11 cellular contexts compared by ENCODE assay signal in the genomic region with DNA sequence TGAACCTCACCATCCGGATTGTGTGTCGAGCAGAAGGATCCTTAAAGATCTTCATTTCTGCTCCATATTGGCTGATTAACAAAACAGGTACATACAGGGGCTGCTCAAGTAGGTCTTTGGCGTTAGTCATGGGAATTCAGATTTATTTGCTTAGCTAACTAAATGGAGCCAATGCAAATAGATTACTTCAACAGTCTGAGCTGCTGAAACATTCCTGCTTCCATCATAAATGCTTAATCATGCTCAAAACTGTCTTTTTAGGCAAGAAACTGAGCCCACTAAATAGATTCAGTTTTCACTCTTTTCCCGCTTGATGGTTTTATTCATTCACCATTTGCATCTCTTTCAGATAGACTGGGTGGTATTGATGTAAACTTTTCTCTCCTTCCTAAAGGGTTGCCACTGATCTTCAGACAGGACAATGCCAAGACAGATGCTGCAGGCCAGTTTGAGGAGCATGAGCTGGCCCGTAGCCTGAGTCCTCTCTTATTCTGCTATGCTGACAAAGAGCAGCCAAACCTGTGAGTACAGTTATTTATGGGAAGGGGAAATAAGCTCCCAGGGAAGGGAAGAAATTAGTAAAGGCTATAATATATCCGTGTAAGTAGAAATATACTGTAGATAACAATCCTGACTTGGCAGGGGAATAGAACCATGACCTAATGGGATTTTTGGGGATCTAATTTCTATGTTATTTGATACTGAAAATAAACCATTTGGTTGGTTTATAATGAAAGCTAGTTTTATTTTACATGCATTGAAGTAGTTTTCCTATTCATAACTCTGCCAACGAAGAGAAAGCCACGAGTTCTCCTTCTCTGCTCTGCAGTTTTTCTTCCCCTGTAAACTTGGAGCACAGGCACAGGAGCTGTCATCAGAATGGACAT.
DNase-seq lines count a peak whose midpoint lies in the region; ATAC-seq and TF ChIP-seq lines count a peak whose summit lies in the region.
"Had no signal": no experiment of that assay in that cellular context is flagged by ENCODE, and none has a peak within 500 bp of the region (broad histone marks: within the 10 kb centered on the region; RNA-seq: fewer than 3 reads in every experiment).

No MANE protein-coding gene starts in this region.

- intact Hi-C loops in left ventricle myocardium superior (cut with micrococcal nuclease) = no loop called here
- intact Hi-C loops in gastrocnemius medialis (cut with DNase I; ENCODE audit: low total_unique reads) = loop anchor here (5.0 kb wide), 1 partner anchor 34 kb away; no protein-coding TSS in a partner anchor

- H3K9me3 ChIP-seq in HEK293 (ENCODE audit: control insufficient read depth, insufficient read depth, low read depth, low read length) = no peaks in the 10 kb centered on the region
- no peaks in the 10 kb centered on the region for H3K9me3 ChIP-seq in gastrocnemius medialis

- in situ Hi-C loops in gastrocnemius medialis (cut with MboI; ENCODE audit: low sequenced_read_pairs in 4 of 4) = no loop called here

- CTCF ChIA-PET in HEK293 (lab: Yijun Ruan, JAX) = interaction anchor here (0.7 to 0.9 kb wide), 2 partner anchors 14 to 264 kb away, joined by 3 read pairs; no protein-coding TSS in a partner anchor

- DNase-seq in left ventricle myocardium superior = no peak
- DNase-seq in gastrocnemius medialis = peak; percentile 21 to 41
- no peak for DNase-seq in NCI-H128 (lab: John Stamatoyannopoulos, UW; ENCODE audit: unreplicated experiment)
- DNase-seq in H4 (ENCODE audit: low spot score) = no peak
- DNase-seq in kidney tubule cell (ENCODE audit: low spot score) = no peak
- no peak for DNase-seq in putamen (ENCODE audit: low spot score)
- DNase-seq: activated CD4-positive, alpha-beta T cell treated with anti-CD3 and anti-CD28 coated beads for 1 hour; activated T-cell treated with anti-CD3 and anti-CD28 coated beads, Interleukin-2, amount 50 U/mL, for 48 hours; foreskin keratinocyte had no signal

- H3K27me3 ChIP-seq in gastrocnemius medialis = no peaks in the 10 kb centered on the region
- H3K27me3 ChIP-seq: foreskin keratinocyte had no signal

- no peak for TF ChIP-seq CTCF in HEK293 (tag by site-specific recombination; IDR thresholded peaks at IDR 0.05)
- no peak for TF ChIP-seq CTCF in VCaP (conservative IDR thresholded peaks at IDR 0.05)
- TF ChIP-seq CTCF in gastrocnemius medialis (IDR thresholded peaks at IDR 0.05 in 4 of 5, conservative IDR thresholded peaks at IDR 0.05 in 1 of 5) = no peak

- no peak overlapping the region for H3K4me3 ChIP-seq in HEK293 (ENCODE audit: low read depth, low read length)
- H3K4me3 ChIP-seq in gastrocnemius medialis = no peak overlapping the region

- no peaks in the 10 kb centered on the region for H3K4me1 ChIP-seq in HEK293 (ENCODE audit: control insufficient read depth, insufficient read depth, low read length)
- H3K4me1 ChIP-seq in gastrocnemius medialis = peaks cover 10 to 15% of the 10 kb centered on the region in 2 donors
- H3K4me1 ChIP-seq: foreskin keratinocyte had no signal

- H3K36me3 ChIP-seq in HEK293 (ENCODE audit: control insufficient read depth in 2 of 2, insufficient read depth in 1 of 2, low read length in 2 of 2) (peaks cover 14 to 67% of the 10 kb centered on the region in 2 experiments; a peak in 2 of 3 replicates), gastrocnemius medialis (peaks cover 2 to 60% of the 10 kb centered on the region in 2 donors)

- ATAC-seq in left ventricle myocardium superior (peak; percentile 69), gastrocnemius medialis (peak; percentile 83 to 89)
- ATAC-seq: foreskin keratinocyte had no signal

- POLR2A ChIA-PET in HEK293 (lab: Yijun Ruan, JAX) = no interaction called here

- no peak for TF ChIP-seq POLR2A in gastrocnemius medialis (IDR thresholded peaks at IDR 0.05)

- H3K27ac ChIP-seq in HEK293 (ENCODE audit: extremely low read depth, low read depth, low read length) (no peak overlapping the region), VCaP (peak overlapping the region; percentile 83), gastrocnemius medialis (peak overlapping the region; percentile 40 to 74 (median 58))
- H3K27ac ChIP-seq: foreskin keratinocyte had no signal

TF ChIP-seq in HEK293, 187 proteins besides CTCF, POLR2A, EP300 and RAD21 (continues in another document):
- TF ChIP-seq ZNF48 (tag by site-specific recombination; IDR thresholded peaks at IDR 0.05) (no peak), ZNF341 (tag by site-specific recombination; IDR thresholded peaks at IDR 0.05; ENCODE audit: low read depth) (no peak), ZNF350 (tag by site-specific recombination; IDR thresholded peaks at IDR 0.05) (no peak), ZBTB8A (tag by site-specific recombination; IDR thresholded peaks at IDR 0.05) (no peak), ZFP37 (tag by site-specific recombination; IDR thresholded peaks at IDR 0.05) (no peak), ZNF529 (tag by site-specific recombination; IDR thresholded peaks at IDR 0.05; ENCODE audit: insufficient replicate concordance) (no peak), ZSCAN23 (tag by site-specific recombination; IDR thresholded peaks at IDR 0.05) (no peak), OSR2 (tag by site-specific recombination; IDR thresholded peaks at IDR 0.05) (0 out of 2 replicates have a peak, but pooled peaks have one; percentile 24), ZNF391 (tag by site-specific recombination; IDR thresholded peaks at IDR 0.05; ENCODE audit: borderline replicate concordance, low read depth) (no peak), ZNF138 (tag by site-specific recombination; IDR thresholded peaks at IDR 0.05; ENCODE audit: borderline replicate concordance) (no peak), GFI1B (tag by site-specific recombination; IDR thresholded peaks at IDR 0.05) (no peak), ZNF366 (tag by site-specific recombination; conservative IDR thresholded peaks at IDR 0.05) (no peak), ZNF677 (tag by site-specific recombination; IDR thresholded peaks at IDR 0.05) (no peak), ZXDB (tag by site-specific recombination; IDR thresholded peaks at IDR 0.05) (peak; percentile 46; the same call in 1 of the 2 replicates), ZNF654 (tag by site-specific recombination; IDR thresholded peaks at IDR 0.05; ENCODE audit: low read depth) (no peak), ZNF433 (tag by site-specific recombination; IDR thresholded peaks at IDR 0.05; ENCODE audit: low read depth) (no peak), KLF1 (tag by site-specific recombination; IDR thresholded peaks at IDR 0.05) (no peak)
- TF ChIP-seq, protein P1, sequence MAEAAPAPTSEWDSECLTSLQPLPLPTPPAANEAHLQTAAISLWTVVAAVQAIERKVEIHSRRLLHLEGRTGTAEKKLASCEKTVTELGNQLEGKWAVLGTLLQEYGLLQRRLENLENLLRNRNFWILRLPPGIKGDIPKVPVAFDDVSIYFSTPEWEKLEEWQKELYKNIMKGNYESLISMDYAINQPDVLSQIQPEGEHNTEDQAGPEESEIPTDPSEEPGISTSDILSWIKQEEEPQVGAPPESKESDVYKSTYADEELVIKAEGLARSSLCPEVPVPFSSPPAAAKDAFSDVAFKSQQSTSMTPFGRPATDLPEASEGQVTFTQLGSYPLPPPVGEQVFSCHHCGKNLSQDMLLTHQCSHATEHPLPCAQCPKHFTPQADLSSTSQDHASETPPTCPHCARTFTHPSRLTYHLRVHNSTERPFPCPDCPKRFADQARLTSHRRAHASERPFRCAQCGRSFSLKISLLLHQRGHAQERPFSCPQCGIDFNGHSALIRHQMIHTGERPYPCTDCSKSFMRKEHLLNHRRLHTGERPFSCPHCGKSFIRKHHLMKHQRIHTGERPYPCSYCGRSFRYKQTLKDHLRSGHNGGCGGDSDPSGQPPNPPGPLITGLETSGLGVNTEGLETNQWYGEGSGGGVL (tag by site-specific recombination; IDR thresholded peaks at IDR 0.05) = no peak
- TF ChIP-seq, protein P2, sequence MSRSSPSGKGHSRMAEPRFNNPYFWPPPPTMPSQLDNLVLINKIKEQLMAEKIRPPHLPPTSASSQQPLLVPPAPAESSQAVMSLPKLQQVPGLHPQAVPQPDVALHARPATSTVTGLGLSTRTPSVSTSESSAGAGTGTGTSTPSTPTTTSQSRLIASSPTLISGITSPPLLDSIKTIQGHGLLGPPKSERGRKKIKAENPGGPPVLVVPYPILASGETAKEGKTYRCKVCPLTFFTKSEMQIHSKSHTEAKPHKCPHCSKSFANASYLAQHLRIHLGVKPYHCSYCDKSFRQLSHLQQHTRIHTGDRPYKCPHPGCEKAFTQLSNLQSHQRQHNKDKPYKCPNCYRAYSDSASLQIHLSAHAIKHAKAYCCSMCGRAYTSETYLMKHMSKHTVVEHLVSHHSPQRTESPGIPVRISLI (tag by site-specific recombination; IDR thresholded peaks at IDR 0.05) = no peak
- TF ChIP-seq, protein P3, sequence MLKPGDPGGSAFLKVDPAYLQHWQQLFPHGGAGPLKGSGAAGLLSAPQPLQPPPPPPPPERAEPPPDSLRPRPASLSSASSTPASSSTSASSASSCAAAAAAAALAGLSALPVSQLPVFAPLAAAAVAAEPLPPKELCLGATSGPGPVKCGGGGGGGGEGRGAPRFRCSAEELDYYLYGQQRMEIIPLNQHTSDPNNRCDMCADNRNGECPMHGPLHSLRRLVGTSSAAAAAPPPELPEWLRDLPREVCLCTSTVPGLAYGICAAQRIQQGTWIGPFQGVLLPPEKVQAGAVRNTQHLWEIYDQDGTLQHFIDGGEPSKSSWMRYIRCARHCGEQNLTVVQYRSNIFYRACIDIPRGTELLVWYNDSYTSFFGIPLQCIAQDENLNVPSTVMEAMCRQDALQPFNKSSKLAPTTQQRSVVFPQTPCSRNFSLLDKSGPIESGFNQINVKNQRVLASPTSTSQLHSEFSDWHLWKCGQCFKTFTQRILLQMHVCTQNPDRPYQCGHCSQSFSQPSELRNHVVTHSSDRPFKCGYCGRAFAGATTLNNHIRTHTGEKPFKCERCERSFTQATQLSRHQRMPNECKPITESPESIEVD (tag by site-specific recombination; IDR thresholded peaks at IDR 0.05) = peak; percentile 84

Comparison
In these comparisons a context has a peak if more than half of its experiments do, and no peak if none do; other contexts are left out.
1. DNase-seq: peak in gastrocnemius medialis (2 of 2); none in left ventricle myocardium superior (single experiment), NCI-H128 (single experiment), H4 (single experiment), kidney tubule cell (single experiment) and putamen (single experiment).